ENCODE assay signal across 23 cellular contexts in genomic region chr5:173152547-173152946, GRCh38.
"Had no signal": no experiment of that assay in that cellular context is flagged by ENCODE, and none has a peak within 500 bp of the region (broad histone marks: within the 10 kb centered on the region; RNA-seq: fewer than 3 reads in every experiment).

No MANE protein-coding gene starts in this region.

- DNase-seq: dermis blood vessel endothelial cell; dorsolateral prefrontal cortex; effector CD4-positive, alpha-beta T cell; effector memory CD4-positive, alpha-beta T cell; foreskin keratinocyte; heart right ventricle; hippocampal formation; left cardiac atrium; left lung; left ventricle myocardium superior; lower lobe of right lung; mammary epithelial cell; mesendoderm; midbrain; naive thymus-derived CD4-positive, alpha-beta T cell had no signal

- ATAC-seq: foreskin keratinocyte; gastroesophageal sphincter; heart right ventricle; left lung; lower lobe of right lung; naive thymus-derived CD4-positive, alpha-beta T cell had no signal

- H3K27me3 ChIP-seq: dorsolateral prefrontal cortex, esophagus muscularis mucosa, foreskin keratinocyte, gastroesophageal sphincter, heart right ventricle, left lung had no signal

- FAIRE-seq: colon, endothelial cell of umbilical vein, frontal cortex, islet of Langerhans, keratinocyte had no signal

- H3K27ac ChIP-seq: coronary artery, dorsolateral prefrontal cortex, esophagus muscularis mucosa, foreskin keratinocyte, gastroesophageal sphincter, heart right ventricle, left lung, lower lobe of right lung had no signal

- H3K4me3 ChIP-seq: coronary artery, dorsolateral prefrontal cortex, esophagus muscularis mucosa, gastroesophageal sphincter, heart right ventricle, left lung, lower lobe of right lung had no signal

- H3K4me1 ChIP-seq: esophagus muscularis mucosa, foreskin keratinocyte, gastroesophageal sphincter, heart right ventricle, left lung, lower lobe of right lung had no signal

- H3K9me3 ChIP-seq: esophagus muscularis mucosa, gastroesophageal sphincter, heart right ventricle, left lung, lower lobe of right lung had no signal
